In genomic region chr16:67734731-67735201, GRCh38 we compare ENCODE assay signal across 26 cellular contexts.
"Had no signal": no experiment of that assay in that cellular context is flagged by ENCODE, and none has a peak within 500 bp of the region (broad histone marks: within the 10 kb centered on the region; RNA-seq: fewer than 3 reads in every experiment).

No MANE protein-coding gene starts in this region.

- ATAC-seq: activated CD4-positive, CD25-positive, alpha-beta regulatory T cell treated with anti-CD3 and anti-CD28 coated beads, Interleukin-2, amount 50 U/mL, for 24 hours; foreskin keratinocyte; heart left ventricle; T-helper 17 cell had no signal

- H3K4me3 Mint-ChIP-seq: activated CD4-positive, alpha-beta memory T cell treated with anti-CD3 and anti-CD28 coated beads, Interleukin-2, amount 10 ng/mL, durations not matched to agents 7 days and 5 days; activated CD4-positive, alpha-beta T cell treated with anti-CD3 and anti-CD28 coated beads, Interleukin-2, amount 10 ng/mL, durations not matched to agents 7 days and 5 days; activated naive CD4-positive, alpha-beta T cell treated with anti-CD3 and anti-CD28 coated beads, Interleukin-2, amount 10 ng/mL, durations not matched to agents 7 days and 5 days; activated naive CD8-positive, alpha-beta T cell treated with anti-CD3 and anti-CD28 coated beads, Interleukin-2, amount 10 ng/mL, durations not matched to agents 7 days and 5 days; activated T-cell treated with anti-CD3 and anti-CD28 coated beads, Interleukin-2, amount 50 U/mL, for 24 hours; brain; dendritic cell treated with granulocyte-macrophage colony-stimulating factor and Interleukin-4, amounts not matched to agents 40 ng/mL and 50 ng/mL, for 4 days; stimulated activated naive CD8-positive, alpha-beta T cell treated with anti-CD3 and anti-CD28 coated beads, Interleukin-15, Interleukin-2, amounts not matched to agents 100 ng/mL and 50 ng/mL, for 24 hours; T-helper 17 cell; type B pancreatic cell had no signal

- H3K9me3 ChIP-seq: ascending aorta, esophagus muscularis mucosa, heart left ventricle, left ventricle myocardium inferior, thoracic aorta, uterus had no signal

- DNase-seq: activated CD4-positive, alpha-beta memory T cell treated with anti-CD3 and anti-CD28 coated beads, Interleukin-2, amount 10 ng/mL, durations not matched to agents 7 days and 5 days; activated CD4-positive, alpha-beta T cell treated with anti-CD3 and anti-CD28 coated beads, Interleukin-2, amount 10 ng/mL, durations not matched to agents 7 days and 5 days; activated CD8-positive, alpha-beta memory T cell treated with anti-CD3 and anti-CD28 coated beads, Interleukin-2, amount 50 U/mL, for 48 hours; activated gamma-delta T cell; activated naive CD4-positive, alpha-beta T cell treated with anti-CD3 and anti-CD28 coated beads, Interleukin-2, amount 10 ng/mL, durations not matched to agents 7 days and 5 days; activated naive CD8-positive, alpha-beta T cell treated with anti-CD3 and anti-CD28 coated beads, Interleukin-2, amount 10 ng/mL, durations not matched to agents 7 days and 5 days; activated T-cell treated with anti-CD3 and anti-CD28 coated beads, Interleukin-2, amount 50 U/mL, for 24 hours; foreskin keratinocyte; heart left ventricle; left ventricle myocardium inferior; nucleus accumbens; right cardiac atrium; stimulated activated CD4-positive, alpha-beta T cell treated with anti-CD3 and anti-CD28 coated beads, Interleukin-2, amount 100 ng/mL, for 48 hours; T-helper 17 cell; T1000; uterus; WERI-Rb-1 had no signal

- H3K4me3 ChIP-seq: ascending aorta, cardiac muscle cell, esophagus muscularis mucosa, heart left ventricle, left ventricle myocardium inferior, thoracic aorta, uterus had no signal

- H3K27me3 ChIP-seq: ascending aorta, esophagus muscularis mucosa, foreskin keratinocyte, heart left ventricle, uterus had no signal

- H3K27ac Mint-ChIP-seq: activated CD4-positive, alpha-beta memory T cell treated with anti-CD3 and anti-CD28 coated beads, Interleukin-2, amount 10 ng/mL, durations not matched to agents 7 days and 5 days; activated CD4-positive, alpha-beta T cell treated with anti-CD3 and anti-CD28 coated beads, Interleukin-2, amount 10 ng/mL, durations not matched to agents 7 days and 5 days; activated naive CD4-positive, alpha-beta T cell treated with anti-CD3 and anti-CD28 coated beads, Interleukin-2, amount 10 ng/mL, durations not matched to agents 7 days and 5 days; activated naive CD8-positive, alpha-beta T cell treated with anti-CD3 and anti-CD28 coated beads, Interleukin-2, amount 10 ng/mL, durations not matched to agents 7 days and 5 days; dendritic cell treated with granulocyte-macrophage colony-stimulating factor and Interleukin-4, amounts not matched to agents 40 ng/mL and 50 ng/mL, for 4 days; stimulated activated naive CD8-positive, alpha-beta T cell treated with anti-CD3 and anti-CD28 coated beads, Interleukin-15, Interleukin-2, amounts not matched to agents 100 ng/mL and 50 ng/mL, for 24 hours; T-helper 17 cell; type B pancreatic cell had no signal

- H3K4me1 ChIP-seq: ascending aorta, esophagus muscularis mucosa, foreskin keratinocyte, heart left ventricle, left ventricle myocardium inferior, uterus had no signal

- H3K36me3 ChIP-seq: uterus had no signal

- H3K27me3 Mint-ChIP-seq: activated CD4-positive, alpha-beta memory T cell treated with anti-CD3 and anti-CD28 coated beads, Interleukin-2, amount 10 ng/mL, durations not matched to agents 7 days and 5 days; activated CD4-positive, alpha-beta T cell treated with anti-CD3 and anti-CD28 coated beads, Interleukin-2, amount 10 ng/mL, durations not matched to agents 7 days and 5 days; activated naive CD4-positive, alpha-beta T cell treated with anti-CD3 and anti-CD28 coated beads, Interleukin-2, amount 10 ng/mL, durations not matched to agents 7 days and 5 days; activated naive CD8-positive, alpha-beta T cell treated with anti-CD3 and anti-CD28 coated beads, Interleukin-2, amount 10 ng/mL, durations not matched to agents 7 days and 5 days; activated T-cell treated with anti-CD3 and anti-CD28 coated beads, Interleukin-2, amount 50 U/mL, for 24 hours; dendritic cell treated with granulocyte-macrophage colony-stimulating factor and Interleukin-4, amounts not matched to agents 40 ng/mL and 50 ng/mL, for 4 days; stimulated activated naive CD8-positive, alpha-beta T cell treated with anti-CD3 and anti-CD28 coated beads, Interleukin-15, Interleukin-2, amounts not matched to agents 100 ng/mL and 50 ng/mL, for 24 hours; T-helper 17 cell; type B pancreatic cell had no signal

- H3K4me1 Mint-ChIP-seq: activated CD4-positive, alpha-beta memory T cell treated with anti-CD3 and anti-CD28 coated beads, Interleukin-2, amount 10 ng/mL, durations not matched to agents 7 days and 5 days; activated CD4-positive, alpha-beta T cell treated with anti-CD3 and anti-CD28 coated beads, Interleukin-2, amount 10 ng/mL, durations not matched to agents 7 days and 5 days; brain had no signal

- H3K36me3 Mint-ChIP-seq: type B pancreatic cell had no signal

- H3K27ac ChIP-seq: ascending aorta, cardiac muscle cell, esophagus muscularis mucosa, foreskin keratinocyte, heart left ventricle, left ventricle myocardium inferior, thoracic aorta, uterus, WERI-Rb-1 had no signal

- H3K9me3 Mint-ChIP-seq: activated CD4-positive, alpha-beta memory T cell treated with anti-CD3 and anti-CD28 coated beads, Interleukin-2, amount 10 ng/mL, durations not matched to agents 7 days and 5 days; activated CD4-positive, alpha-beta T cell treated with anti-CD3 and anti-CD28 coated beads, Interleukin-2, amount 10 ng/mL, durations not matched to agents 7 days and 5 days; activated naive CD4-positive, alpha-beta T cell treated with anti-CD3 and anti-CD28 coated beads, Interleukin-2, amount 10 ng/mL, durations not matched to agents 7 days and 5 days; activated naive CD8-positive, alpha-beta T cell treated with anti-CD3 and anti-CD28 coated beads, Interleukin-2, amount 10 ng/mL, durations not matched to agents 7 days and 5 days; activated T-cell treated with anti-CD3 and anti-CD28 coated beads, Interleukin-2, amount 50 U/mL, for 24 hours; brain; dendritic cell treated with granulocyte-macrophage colony-stimulating factor and Interleukin-4, amounts not matched to agents 40 ng/mL and 50 ng/mL, for 4 days; stimulated activated naive CD8-positive, alpha-beta T cell treated with anti-CD3 and anti-CD28 coated beads, Interleukin-15, Interleukin-2, amounts not matched to agents 100 ng/mL and 50 ng/mL, for 24 hours; type B pancreatic cell had no signal
